ENCODE assay signal across 18 cellular contexts in the genomic region with DNA sequence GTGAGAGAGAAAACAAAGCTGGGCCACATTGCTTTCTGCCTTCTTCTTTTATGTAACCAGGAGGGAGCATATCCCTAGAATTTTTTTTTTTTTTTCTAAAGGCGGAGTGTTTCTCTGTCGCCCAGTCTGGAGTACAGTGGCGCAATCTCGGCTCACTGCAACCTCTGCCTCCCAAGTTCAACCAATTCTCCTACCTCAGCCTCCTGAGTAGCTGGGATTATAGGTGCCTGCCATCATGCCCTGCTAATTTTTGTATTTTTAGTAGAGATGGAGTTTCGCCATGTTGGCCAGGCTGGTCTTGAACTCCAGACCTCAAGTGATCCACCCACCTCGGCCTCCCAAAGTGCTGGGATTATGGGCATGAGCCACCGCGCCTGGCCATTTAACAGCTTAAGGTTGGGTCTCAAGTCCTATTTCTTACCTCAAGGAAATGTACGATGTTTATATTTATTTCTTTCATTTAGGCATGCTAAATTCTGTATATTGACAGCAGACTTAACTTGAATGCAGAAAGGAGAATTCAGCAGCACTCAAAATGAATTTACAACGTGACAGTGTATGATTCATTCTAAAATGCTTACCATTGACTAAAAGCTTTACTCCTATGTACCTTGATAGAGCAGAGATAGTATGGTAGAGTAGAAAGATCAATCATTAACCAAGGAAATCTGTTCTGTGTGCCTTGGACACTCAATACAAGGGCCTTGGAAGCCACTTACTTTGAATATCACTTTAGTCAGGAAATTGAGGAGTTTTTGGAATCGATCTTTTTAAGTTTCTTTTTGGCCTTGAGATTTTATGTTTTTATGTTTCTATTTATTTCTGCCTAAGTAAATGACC.
DNase-seq lines count a peak whose midpoint lies in the region; ATAC-seq, FAIRE-seq and TF ChIP-seq lines count a peak whose summit lies in the region.
"Had no signal": no experiment of that assay in that cellular context is flagged by ENCODE, and none has a peak within 500 bp of the region (broad histone marks: within the 10 kb centered on the region; RNA-seq: fewer than 3 reads in every experiment).

No MANE protein-coding gene starts in this region.

- no peaks in the 10 kb centered on the region for H3K36me3 ChIP-seq in CD8-positive, alpha-beta T cell (ENCODE audit: insufficient read depth, low read length)
- H3K36me3 ChIP-seq in adrenal gland (replicated peaks in 1 of 2), result no peaks in the 10 kb centered on the region

- no peaks in the 10 kb centered on the region for H3K9me3 Mint-ChIP-seq in CD8-positive, alpha-beta T cell

- peak; percentile 51 for FAIRE-seq in colon (lab: Jason Lieb, UNC)

- ATAC-seq in activated CD4-positive, CD25-positive, alpha-beta regulatory T cell treated with anti-CD3 and anti-CD28 coated beads, Interleukin-2, amount 50 U/mL, for 24 hours, result peak; percentile 41 to 61
- no peak for ATAC-seq in foreskin keratinocyte
- no peak for ATAC-seq in CD8-positive, alpha-beta T cell
- ATAC-seq: HCT116 had no signal

- peaks cover 4% of the 10 kb centered on the region for H3K36me3 Mint-ChIP-seq in CD8-positive, alpha-beta T cell

- H3K9me3 ChIP-seq in CD8-positive, alpha-beta T cell (ENCODE audit: low read length), result no peaks in the 10 kb centered on the region
- H3K9me3 ChIP-seq in adrenal gland (replicated peaks in 1 of 3), result no peaks in the 10 kb centered on the region

- WGBS in adrenal gland, 4 donors, result 82 to 89% (median 86%) methylated on average over 11 of the region's 11 CpGs

- H3K27ac Mint-ChIP-seq in CD8-positive, alpha-beta T cell, result no peak overlapping the region

- H3K27ac ChIP-seq in foreskin keratinocyte (no peak overlapping the region), adrenal gland (peak overlapping the region in 1 of 5 donors; percentile 76)
- no peak overlapping the region for H3K27ac ChIP-seq in CD8-positive, alpha-beta T cell (ENCODE audit: low read depth, low read length)
- H3K27ac ChIP-seq: 22Rv1, epithelial cell of prostate, RWPE1 had no signal

- no peak for TF ChIP-seq POLR2A in adrenal gland (IDR thresholded peaks at IDR 0.05)

- H3K4me3 Mint-ChIP-seq in CD8-positive, alpha-beta T cell, result no peak overlapping the region

- H3K4me1 ChIP-seq in foreskin keratinocyte (peaks cover 3% of the 10 kb centered on the region), adrenal gland (replicated peaks in 1 of 2) (peaks cover 5 to 12% of the 10 kb centered on the region in 2 donors)
- peaks cover 9% of the 10 kb centered on the region for H3K4me1 ChIP-seq in CD8-positive, alpha-beta T cell (ENCODE audit: insufficient read depth, low read length)

- peaks cover 10% of the 10 kb centered on the region for H3K27me3 ChIP-seq in foreskin keratinocyte
- no peaks in the 10 kb centered on the region for H3K27me3 ChIP-seq in CD8-positive, alpha-beta T cell (ENCODE audit: insufficient read depth, low read length)
- no peaks in the 10 kb centered on the region for H3K27me3 ChIP-seq in adrenal gland

- H3K4me3 ChIP-seq in CD8-positive, alpha-beta T cell (ENCODE audit: low read depth, low read length), result no peak overlapping the region
- no peak overlapping the region for H3K4me3 ChIP-seq in adrenal gland

- TF ChIP-seq CTCF in foreskin keratinocyte (conservative IDR thresholded peaks at IDR 0.05) (no peak), adrenal gland (IDR thresholded peaks at IDR 0.05) (no peak)
- TF ChIP-seq CTCF in CD8-positive, alpha-beta T cell (IDR thresholded peaks at IDR 0.05), result no peak

- H3K27me3 Mint-ChIP-seq in CD8-positive, alpha-beta T cell (ENCODE audit: low read depth), result no peaks in the 10 kb centered on the region

- POLR2A ChIA-PET in CD8-positive, alpha-beta T cell (lab: Charles Lee), result interaction anchor here (2.7 kb wide), 1 partner anchor 11 kb away, joined by 5 read pairs; no protein-coding TSS in a partner anchor

- H3K4me1 Mint-ChIP-seq in CD8-positive, alpha-beta T cell (ENCODE audit: low read depth), result peaks cover 63% of the 10 kb centered on the region

- no peak for DNase-seq in activated CD4-positive, CD25-positive, alpha-beta regulatory T cell (lab: John Stamatoyannopoulos, UW)
- DNase-seq in HT-29 (ENCODE audit: low spot score) (peak; percentile 57), renal cortical epithelial cell (ENCODE audit: low read depth) (peak; percentile 30), foreskin keratinocyte (no peak), adrenal gland (no peak)
- DNase-seq in CD8-positive, alpha-beta T cell, result no peak
- DNase-seq: activated CD4-positive, alpha-beta T cell treated with anti-CD3 and anti-CD28 coated beads, Interleukin-2, amount 50 U/mL, for 4 hours; head of caudate nucleus; left cardiac atrium; NCI-H2081; NCI-H82; stimulated activated CD4-positive, alpha-beta T cell treated with anti-CD3 and anti-CD28 coated beads, Interleukin-2, amount 100 ng/mL, for 48 hours had no signal

- intact Hi-C loops in CD8-positive, alpha-beta T cell (cut with DNase I, micrococcal nuclease), result no loop called here
- intact Hi-C loops in adrenal gland (cut with DNase I), result no loop called here

- CTCF ChIA-PET in CD8-positive, alpha-beta T cell (lab: Charles Lee), result no interaction called here

Comparison
In these comparisons a context has a peak if more than half of its experiments do, and no peak if none do; other contexts are left out.
1. ATAC-seq: peak in activated CD4-positive, CD25-positive, alpha-beta regulatory T cell treated with anti-CD3 and anti-CD28 coated beads, Interleukin-2, amount 50 U/mL, for 24 hours (2 of 2); none in foreskin keratinocyte (single experiment) and CD8-positive, alpha-beta T cell (single experiment).
2. DNase-seq: peak in HT-29 (single experiment) and renal cortical epithelial cell (single experiment); none in activated CD4-positive, CD25-positive, alpha-beta regulatory T cell (0 of 4), foreskin keratinocyte (0 of 2), CD8-positive, alpha-beta T cell (0 of 7) and adrenal gland (0 of 7).